Comparison of ENCODE assay signal across 19 cellular contexts in genomic region chr2:223003191-223003590, GRCh38. TPM values are rescaled to one million over a fixed set of nuclear protein-coding genes. Genes with fewer than 3 reads are reported as not detected.
DNase-seq lines count a peak whose midpoint lies in the region; ATAC-seq and TF ChIP-seq lines count a peak whose summit lies in the region.
"Had no signal": no experiment of that assay in that cellular context is flagged by ENCODE, and none has a peak within 500 bp of the region (broad histone marks: within the 10 kb centered on the region; RNA-seq: fewer than 3 reads in every experiment).

No MANE protein-coding gene starts in this region.

- no peak overlapping the region for H3K9ac ChIP-seq in SK-N-SH
- H3K9ac ChIP-seq: BLaER1 had no signal

- H3K36me3 Mint-ChIP-seq in chondrocyte (ENCODE audit: low read depth): peaks cover 6% of the 10 kb centered on the region
- H3K36me3 Mint-ChIP-seq: CD14-positive monocyte; CD4-positive, alpha-beta memory T cell; IgD-negative memory B cell had no signal

- H3K4me1 ChIP-seq in SK-N-SH (ENCODE audit: control insufficient read depth in 1 of 2, insufficient read depth in 2 of 2, low read depth in 1 of 2, low read length in 1 of 2): peaks cover 0 to 3% of the 10 kb centered on the region in 2 experiments; a peak in 1 of 4 replicates
- H3K4me1 ChIP-seq in osteoblast (ENCODE audit: insufficient read depth, low read length): peaks cover 29% of the 10 kb centered on the region
- H3K4me1 ChIP-seq: A549, BLaER1 had no signal

- H4K20me1 ChIP-seq in SK-N-SH (ENCODE audit: insufficient read depth): no peaks in the 10 kb centered on the region
- no peaks in the 10 kb centered on the region for H4K20me1 ChIP-seq in osteoblast (ENCODE audit: insufficient read depth, low read length)
- H4K20me1 ChIP-seq: BLaER1 had no signal

- H2AFZ ChIP-seq in SK-N-SH (ENCODE audit: low read depth) (peak overlapping the region; percentile 27; the same call in 1 of the 2 replicates), osteoblast (ENCODE audit: low read length) (no peak overlapping the region)

- H3K9me3 ChIP-seq in SK-N-SH (peaks cover 3% of the 10 kb centered on the region; the same call in 1 of the 2 replicates), osteoblast (ENCODE audit: low read depth, low read length) (no peaks in the 10 kb centered on the region)
- H3K9me3 ChIP-seq: A549, BLaER1 had no signal

- H3K4me3 ChIP-seq in SK-N-SH (ENCODE audit: low read depth in 2 of 2, low read length in 1 of 2): no peak overlapping the region
- H3K4me3 ChIP-seq in osteoblast (ENCODE audit: insufficient read depth, low read length): no peak overlapping the region
- H3K4me3 ChIP-seq: A549, BLaER1 had no signal

- H3K9me3 Mint-ChIP-seq in chondrocyte (ENCODE audit: low read depth): peaks cover 14% of the 10 kb centered on the region

- H3K27ac ChIP-seq in SK-N-SH (ENCODE audit: low read depth in 2 of 2, low read length in 1 of 2): peak overlapping the region in 1 of 2 experiments; percentile 29; a peak in 2 of 4 replicates
- H3K27ac ChIP-seq in osteoblast (ENCODE audit: low read depth, low read length): no peak overlapping the region
- H3K27ac ChIP-seq: 22Rv1, A549, BLaER1 had no signal

- TF ChIP-seq CTCF in SK-N-SH (IDR thresholded peaks at IDR 0.05) (no peak), chondrocyte (IDR thresholded peaks at IDR 0.05) (no peak), osteoblast (IDR thresholded peaks at IDR 0.05; ENCODE audit: extremely low read depth, low read depth, low read length) (no peak), GM10248 (IDR thresholded peaks at IDR 0.05; ENCODE audit: control extremely low read depth, extremely low read depth, low read depth, missing control alignments) (no peak), GM20000 (IDR thresholded peaks at IDR 0.05; ENCODE audit: extremely low read depth, missing control alignments) (no peak)

- H3F3A ChIP-seq in SK-N-SH (replicated peaks; ENCODE audit: insufficient read depth): peaks cover 4% of the 10 kb centered on the region

- peaks cover 65% of the 10 kb centered on the region for H3K4me1 Mint-ChIP-seq in chondrocyte (ENCODE audit: low read depth)
- H3K4me1 Mint-ChIP-seq: CD14-positive monocyte; CD4-positive, alpha-beta memory T cell; IgD-negative memory B cell had no signal

- POLR2A ChIA-PET in SK-N-SH (lab: Yijun Ruan, JAX): no interaction called here
- POLR2A ChIA-PET in GM10248 (lab: Yijun Ruan, JAX): no interaction called here

- CTCF ChIA-PET in SK-N-SH (lab: Yijun Ruan, JAX) (no interaction called here), GM10248 (lab: Yijun Ruan, JAX) (no interaction called here)

- no peak for TF ChIP-seq RAD21 in SK-N-SH (IDR thresholded peaks at IDR 0.05; ENCODE audit: low read length)

- DNase-seq in SK-N-SH (no peak), chondrocyte (ENCODE audit: low spot score) (no peak), osteoblast (ENCODE audit: insufficient read length, low spot score, missing footprints) (peak; percentile 5), SIG-M5 (lab: John Stamatoyannopoulos, UW) (no peak), GM10248 (ENCODE audit: extremely low spot score) (no peak), GM20000 (ENCODE audit: low spot score) (no peak)
- DNase-seq: CD4-positive, alpha-beta memory T cell; DMS79 treated with DMSO at 0.1 percent for 48 hours; EL; GOT3; H7 had no signal

- no peaks in the 10 kb centered on the region for H3K27me3 ChIP-seq in SK-N-SH (ENCODE audit: insufficient read depth)
- H3K27me3 ChIP-seq in osteoblast (ENCODE audit: insufficient read depth, low read length): no peaks in the 10 kb centered on the region
- H3K27me3 ChIP-seq: BLaER1 had no signal

- no peak for TF ChIP-seq EP300 in SK-N-SH (IDR thresholded peaks at IDR 0.05; ENCODE audit: borderline replicate concordance in 1 of 2, low read depth in 1 of 2, low read length in 1 of 2)

- no peak overlapping the region for H3K4me2 ChIP-seq in SK-N-SH
- no peak overlapping the region for H3K4me2 ChIP-seq in osteoblast (ENCODE audit: insufficient read depth, low read length)
- H3K4me2 ChIP-seq: A549, BLaER1 had no signal

- H3K79me2 ChIP-seq in SK-N-SH (ENCODE audit: insufficient read depth) (no peaks in the 10 kb centered on the region), osteoblast (ENCODE audit: insufficient read depth, low read length) (no peaks in the 10 kb centered on the region)

- no peaks in the 10 kb centered on the region for H3K36me3 ChIP-seq in SK-N-SH (replicated peaks in 1 of 2; ENCODE audit: control insufficient read depth in 1 of 2, insufficient read depth in 2 of 2, low read length in 1 of 2)
- no peaks in the 10 kb centered on the region for H3K36me3 ChIP-seq in osteoblast (ENCODE audit: insufficient read depth, low read length)
- H3K36me3 ChIP-seq: BLaER1 had no signal

- H3K9me2 ChIP-seq in SK-N-SH: no peaks in the 10 kb centered on the region

- peak overlapping the region; percentile 89 for H3K27ac Mint-ChIP-seq in chondrocyte (ENCODE audit: unreplicated experiment)
- H3K27ac Mint-ChIP-seq: CD14-positive monocyte; CD4-positive, alpha-beta memory T cell; IgD-negative memory B cell had no signal

- ATAC-seq in SK-N-SH treated with all-trans-retinoic acid at 6 μM for 48 hours: no peak
- ATAC-seq: A549, HCT116 had no signal

- H3K4me3 Mint-ChIP-seq in chondrocyte (ENCODE audit: unreplicated experiment): no peak overlapping the region
- H3K4me3 Mint-ChIP-seq: CD14-positive monocyte; CD4-positive, alpha-beta memory T cell; IgD-negative memory B cell had no signal

- no peaks in the 10 kb centered on the region for H3K27me3 Mint-ChIP-seq in chondrocyte (ENCODE audit: low read depth)

- 96% methylated on average over 3 of the region's 3 CpGs for WGBS in SK-N-SH (ENCODE audit: low lambda C conversion rate)

TF ChIP-seq in SK-N-SH, 30 proteins besides CTCF, POLR2A, EP300 and RAD21 (continues in another document):
- TF ChIP-seq ZBTB33 (IDR thresholded peaks at IDR 0.05; ENCODE audit: borderline replicate concordance, low read depth) (no peak), NFIC (IDR thresholded peaks at IDR 0.05; ENCODE audit: borderline replicate concordance) (no peak), ELF1 (IDR thresholded peaks at IDR 0.05) (no peak)

TF ChIP-seq in SK-N-SH treated with all-trans-retinoic acid at 6 μM for 48 hours, 23 proteins besides CTCF, POLR2A, EP300 and RAD21 (continues in another document):
- TF ChIP-seq PATZ1 (CRISPR knock-in tag; IDR thresholded peaks at IDR 0.05; ENCODE audit: borderline replicate concordance) (no peak), POU6F1 (CRISPR knock-in tag; IDR thresholded peaks at IDR 0.05; ENCODE audit: borderline replicate concordance, low read depth) (no peak), ZNF565 (CRISPR knock-in tag; conservative IDR thresholded peaks at IDR 0.05; ENCODE audit: low read depth) (no peak), PPARA (CRISPR knock-in tag; IDR thresholded peaks at IDR 0.05; ENCODE audit: borderline replicate concordance) (no peak), TSHZ2 (CRISPR knock-in tag; IDR thresholded peaks at IDR 0.05) (no peak)

RNA-seq across cellular contexts. Expression of gene KCNE4, which starts 48.8 kb away (rescaled TPM):
- 0.19 and 0.20 TPM in 2 replicates for polyA plus RNA-seq in SK-N-SH (2012; rRNA removed)
- polyA plus RNA-seq in SK-N-SH (2012; cell fraction: cytosol; rRNA removed): 0.24 and 0.27 TPM in 2 replicates
- polyA plus RNA-seq in SK-N-SH (2012; cell fraction: nucleus; rRNA removed): 0.18 and 0.29 TPM in 2 replicates
- total RNA-seq in chondrocyte (7.4 to 23.2 TPM (median 22.3 TPM) in 3 replicates), osteoblast (37.6 and 40.4 TPM in 2 replicates)
- total RNA-seq: CD4-positive, alpha-beta memory T cell; G401; H7 had no signal
- polyA plus RNA-seq: CD14-positive monocyte; CD4-positive, alpha-beta memory T cell; IgD-negative memory B cell had no signal
